1 cellular context compared by ENCODE assay signal in the genomic region with DNA sequence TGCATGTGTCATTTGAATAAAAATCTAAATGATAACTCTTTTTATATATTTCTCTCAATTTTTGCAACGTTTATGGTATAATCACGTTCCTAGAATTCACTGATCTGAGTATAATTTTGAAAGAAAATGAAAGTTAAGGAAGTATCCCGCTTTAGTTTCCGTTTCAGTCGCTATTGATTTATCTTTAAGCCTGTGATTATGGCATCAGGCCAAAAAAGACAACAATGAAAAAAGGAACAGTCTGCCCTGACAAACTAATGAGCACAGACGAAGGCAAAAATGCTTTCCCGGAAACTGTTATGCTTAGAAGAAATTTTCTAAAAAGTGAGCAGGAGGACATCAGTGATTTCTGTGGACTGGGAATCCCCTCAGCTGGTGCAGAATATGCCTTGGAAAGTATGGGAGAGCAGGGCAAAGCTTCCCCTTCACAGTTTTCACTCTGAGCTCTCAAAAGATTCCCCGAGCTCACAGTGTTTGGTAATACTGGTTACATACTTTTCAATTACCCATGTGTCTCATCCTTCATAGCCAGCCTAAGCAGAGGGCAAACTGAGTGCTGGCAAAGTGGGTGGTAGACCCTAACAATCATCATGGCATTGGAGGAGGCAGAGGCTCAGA.
TF ChIP-seq lines count a peak whose summit lies in the region.

No MANE protein-coding gene starts in this region.

TF ChIP-seq in HepG2, 621 proteins besides CTCF, POLR2A, EP300 and RAD21:
- TF ChIP-seq GATAD2A (CRISPR knock-in tag; IDR thresholded peaks at IDR 0.05): no peak
- no peak for TF ChIP-seq ZFP62 (CRISPR knock-in tag; IDR thresholded peaks at IDR 0.05)
- TF ChIP-seq, protein P1, sequence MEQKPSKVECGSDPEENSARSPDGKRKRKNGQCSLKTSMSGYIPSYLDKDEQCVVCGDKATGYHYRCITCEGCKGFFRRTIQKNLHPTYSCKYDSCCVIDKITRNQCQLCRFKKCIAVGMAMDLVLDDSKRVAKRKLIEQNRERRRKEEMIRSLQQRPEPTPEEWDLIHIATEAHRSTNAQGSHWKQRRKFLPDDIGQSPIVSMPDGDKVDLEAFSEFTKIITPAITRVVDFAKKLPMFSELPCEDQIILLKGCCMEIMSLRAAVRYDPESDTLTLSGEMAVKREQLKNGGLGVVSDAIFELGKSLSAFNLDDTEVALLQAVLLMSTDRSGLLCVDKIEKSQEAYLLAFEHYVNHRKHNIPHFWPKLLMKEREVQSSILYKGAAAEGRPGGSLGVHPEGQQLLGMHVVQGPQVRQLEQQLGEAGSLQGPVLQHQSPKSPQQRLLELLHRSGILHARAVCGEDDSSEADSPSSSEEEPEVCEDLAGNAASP (CRISPR knock-in tag; IDR thresholded peaks at IDR 0.05; ENCODE audit: borderline replicate concordance): no peak
- TF ChIP-seq PAF1 (CRISPR knock-in tag; IDR thresholded peaks at IDR 0.05): no peak
- TF ChIP-seq, protein P2, sequence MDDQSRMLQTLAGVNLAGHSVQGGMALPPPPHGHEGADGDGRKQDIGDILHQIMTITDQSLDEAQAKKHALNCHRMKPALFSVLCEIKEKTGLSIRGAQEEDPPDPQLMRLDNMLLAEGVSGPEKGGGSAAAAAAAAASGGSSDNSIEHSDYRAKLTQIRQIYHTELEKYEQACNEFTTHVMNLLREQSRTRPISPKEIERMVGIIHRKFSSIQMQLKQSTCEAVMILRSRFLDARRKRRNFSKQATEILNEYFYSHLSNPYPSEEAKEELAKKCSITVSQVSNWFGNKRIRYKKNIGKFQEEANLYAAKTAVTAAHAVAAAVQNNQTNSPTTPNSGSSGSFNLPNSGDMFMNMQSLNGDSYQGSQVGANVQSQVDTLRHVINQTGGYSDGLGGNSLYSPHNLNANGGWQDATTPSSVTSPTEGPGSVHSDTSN (CRISPR knock-in tag; IDR thresholded peaks at IDR 0.05; ENCODE audit: borderline replicate concordance): no peak
- no peak for TF ChIP-seq CENPX (CRISPR knock-in tag; IDR thresholded peaks at IDR 0.05)
- TF ChIP-seq ZFX (CRISPR knock-in tag; IDR thresholded peaks at IDR 0.05; ENCODE audit: low read depth): no peak
- TF ChIP-seq NFE2 (CRISPR knock-in tag; IDR thresholded peaks at IDR 0.05): no peak
- no peak for TF ChIP-seq HNRNPLL (IDR thresholded peaks at IDR 0.05; ENCODE audit: low read depth, low read length, poor library complexity, severe bottlenecking)
- TF ChIP-seq JUN (CRISPR knock-in tag; IDR thresholded peaks at IDR 0.05): no peak
- no peak for TF ChIP-seq NR2F6 (IDR thresholded peaks at IDR 0.05)
- TF ChIP-seq NR2F6 (CRISPR knock-in tag; IDR thresholded peaks at IDR 0.05): no peak
- no peak for TF ChIP-seq CCDC6 (CRISPR knock-in tag; IDR thresholded peaks at IDR 0.05)
- no peak for TF ChIP-seq HDAC2 (CRISPR knock-in tag; IDR thresholded peaks at IDR 0.05)
- TF ChIP-seq, protein P3, sequence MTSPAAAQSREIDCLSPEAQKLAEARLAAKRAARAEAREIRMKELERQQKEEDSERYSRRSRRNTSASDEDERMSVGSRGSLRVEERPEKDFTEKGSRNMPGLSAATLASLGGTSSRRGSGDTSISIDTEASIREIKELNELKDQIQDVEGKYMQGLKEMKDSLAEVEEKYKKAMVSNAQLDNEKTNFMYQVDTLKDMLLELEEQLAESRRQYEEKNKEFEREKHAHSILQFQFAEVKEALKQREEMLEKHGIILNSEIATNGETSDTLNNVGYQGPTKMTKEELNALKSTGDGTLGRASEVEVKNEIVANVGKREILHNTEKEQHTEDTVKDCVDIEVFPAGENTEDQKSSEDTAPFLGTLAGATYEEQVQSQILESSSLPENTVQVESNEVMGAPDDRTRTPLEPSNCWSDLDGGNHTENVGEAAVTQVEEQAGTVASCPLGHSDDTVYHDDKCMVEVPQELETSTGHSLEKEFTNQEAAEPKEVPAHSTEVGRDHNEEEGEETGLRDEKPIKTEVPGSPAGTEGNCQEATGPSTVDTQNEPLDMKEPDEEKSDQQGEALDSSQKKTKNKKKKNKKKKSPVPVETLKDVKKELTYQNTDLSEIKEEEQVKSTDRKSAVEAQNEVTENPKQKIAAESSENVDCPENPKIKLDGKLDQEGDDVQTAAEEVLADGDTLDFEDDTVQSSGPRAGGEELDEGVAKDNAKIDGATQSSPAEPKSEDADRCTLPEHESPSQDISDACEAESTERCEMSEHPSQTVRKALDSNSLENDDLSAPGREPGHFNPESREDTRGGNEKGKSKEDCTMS (CRISPR knock-in tag; conservative IDR thresholded peaks at IDR 0.05): no peak
- no peak for TF ChIP-seq STAT5B (CRISPR knock-in tag; IDR thresholded peaks at IDR 0.05)
- TF ChIP-seq ZNF556 (CRISPR knock-in tag; IDR thresholded peaks at IDR 0.05; ENCODE audit: borderline replicate concordance): no peak
